In genomic region chr4:33724685-33725084, GRCh38 we compare ENCODE assay signal across 20 cellular contexts.
"Had no signal": no experiment of that assay in that cellular context is flagged by ENCODE, and none has a peak within 500 bp of the region (broad histone marks: within the 10 kb centered on the region; RNA-seq: fewer than 3 reads in every experiment).

No MANE protein-coding gene starts in this region.

- H3K4me1 ChIP-seq: heart right ventricle, left lung had no signal

- H3K4me3 ChIP-seq: heart right ventricle, left lung, lung, thyroid gland had no signal

- DNase-seq: activated gamma-delta T cell treated with Interleukin-2 at 50 U/mL for 16 hours; activated T-cell treated with anti-CD3 and anti-CD28 coated beads, Interleukin-2, amount 50 U/mL, for 1 hour; aorta; cerebellar nuclear complex; cortex of kidney; endodermal cell; foreskin fibroblast; heart right ventricle; immature natural killer cell; kidney glomerular epithelial cell; left lung; naive thymus-derived CD4-positive, alpha-beta T cell; retina; stimulated activated CD4-positive, alpha-beta T cell treated with anti-CD3 and anti-CD28 coated beads, Interleukin-12 subunit alpha, Interleukin-12 subunit beta, amount 100 ng/mL, for 4 hours; stimulated activated CD4-positive, alpha-beta T cell treated with anti-CD3 and anti-CD28 coated beads, Interleukin-4, amount 100 ng/mL, for 4 hours; stimulated activated naive CD8-positive, alpha-beta T cell treated with anti-CD3 and anti-CD28 coated beads, Interleukin-15, Interleukin-2, amounts not matched to agents 100 U/mL and 50 U/mL, for 24 hours; T-cell; thyroid gland had no signal

- H3K36me3 ChIP-seq: heart right ventricle, left lung, thyroid gland had no signal

- H3K27ac ChIP-seq: epithelial cell of prostate, heart right ventricle, left lung, thyroid gland had no signal

- H3K9me3 ChIP-seq: left lung, thyroid gland had no signal

- ATAC-seq: heart right ventricle; left lung; naive thymus-derived CD4-positive, alpha-beta T cell; stimulated activated naive CD8-positive, alpha-beta T cell treated with anti-CD3 and anti-CD28 coated beads, Interleukin-15, Interleukin-2, amounts not matched to agents 100 U/mL and 50 U/mL, for 24 hours; T-cell had no signal

- H3K27me3 ChIP-seq: heart right ventricle, left lung, thyroid gland had no signal
